1 cellular context compared by ENCODE assay signal in genomic region chr22:18023509-18024275, GRCh38.
TF ChIP-seq lines count a peak whose summit lies in the region.

No MANE protein-coding gene starts in this region.

TF ChIP-seq in H1, 55 proteins besides CTCF, POLR2A, EP300 and RAD21 (continued from another document):
- TF ChIP-seq NANOG (IDR thresholded peaks at IDR 0.05; ENCODE audit: insufficient read depth, low read depth, low read length, poor library complexity, severe bottlenecking): no peak
- TF ChIP-seq TCF12 (IDR thresholded peaks at IDR 0.05; ENCODE audit: low read depth, low read length): no peak
- no peak for TF ChIP-seq TEAD4 (IDR thresholded peaks at IDR 0.05; ENCODE audit: low read depth, low read length)
- TF ChIP-seq SIN3A (conservative IDR thresholded peaks at IDR 0.05 in 1 of 2, IDR thresholded peaks at IDR 0.05 in 1 of 2; ENCODE audit: low read depth in 1 of 2, low read length in 2 of 2): 0 out of 4 replicates have a peak, but pooled peaks of 1 of the 2 experiments have one; percentile 34
- TF ChIP-seq, protein P1, sequence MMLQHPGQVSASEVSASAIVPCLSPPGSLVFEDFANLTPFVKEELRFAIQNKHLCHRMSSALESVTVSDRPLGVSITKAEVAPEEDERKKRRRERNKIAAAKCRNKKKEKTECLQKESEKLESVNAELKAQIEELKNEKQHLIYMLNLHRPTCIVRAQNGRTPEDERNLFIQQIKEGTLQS (IDR thresholded peaks at IDR 0.05; ENCODE audit: insufficient read depth, low read depth, low read length): no peak
- no peak for TF ChIP-seq POU5F1 (IDR thresholded peaks at IDR 0.05; ENCODE audit: low read depth, low read length)
- no peak for TF ChIP-seq EZH2 (IDR thresholded peaks at IDR 0.05; ENCODE audit: low read depth, low read length, severe bottlenecking)
- no peak for TF ChIP-seq CBX8 (IDR thresholded peaks at IDR 0.05; ENCODE audit: borderline replicate concordance, low read depth, low read length)
- TF ChIP-seq FOSL1 (IDR thresholded peaks at IDR 0.05; ENCODE audit: insufficient read depth, low read depth, low read length): no peak
- no peak for TF ChIP-seq POLR2AphosphoS5 (IDR thresholded peaks at IDR 0.05; ENCODE audit: low read depth, low read length)
- peak; percentile 35; the same call in 1 of the 2 replicates for TF ChIP-seq TAF1 (IDR thresholded peaks at IDR 0.05; ENCODE audit: low read depth, low read length)
- 0 out of 2 replicates have a peak, but pooled peaks have one; percentile 16 for TF ChIP-seq PHF8 (conservative IDR thresholded peaks at IDR 0.05; ENCODE audit: low read depth, low read length)
- TF ChIP-seq SP4 (IDR thresholded peaks at IDR 0.05; ENCODE audit: low read length): no peak
- TF ChIP-seq RBBP5 (IDR thresholded peaks at IDR 0.05; ENCODE audit: borderline replicate concordance, low read depth, low read length): no peak
- peak; percentile 53 for TF ChIP-seq NRF1 (IDR thresholded peaks at IDR 0.05; ENCODE audit: low read depth, low read length)
- no peak for TF ChIP-seq ZNF274 (IDR thresholded peaks at IDR 0.05; ENCODE audit: borderline replicate concordance, extremely low read depth, low read length)
- TF ChIP-seq EGR1 (IDR thresholded peaks at IDR 0.05; ENCODE audit: borderline replicate concordance, low read depth, low read length): no peak
- TF ChIP-seq CTBP2 (IDR thresholded peaks at IDR 0.05; ENCODE audit: borderline replicate concordance, insufficient read depth, insufficient read length, low read length): no peak
- TF ChIP-seq CREB1 (IDR thresholded peaks at IDR 0.05): 0 out of 2 replicates have a peak, but pooled peaks have one; percentile 20
- no peak for TF ChIP-seq GABPA (IDR thresholded peaks at IDR 0.05; ENCODE audit: borderline replicate concordance, insufficient read depth, low read length)
- 0 out of 4 replicates have a peak, but pooled peaks of 1 of the 2 experiments have one; percentile 49 for TF ChIP-seq HDAC2 (IDR thresholded peaks at IDR 0.05; ENCODE audit: borderline replicate concordance in 1 of 2, low read depth in 2 of 2, low read length in 2 of 2)
- TF ChIP-seq GTF2F1 (IDR thresholded peaks at IDR 0.05; ENCODE audit: borderline replicate concordance, low read depth, low read length): no peak
- no peak for TF ChIP-seq SIRT6 (IDR thresholded peaks at IDR 0.05; ENCODE audit: low read length)
- TF ChIP-seq, protein P2, sequence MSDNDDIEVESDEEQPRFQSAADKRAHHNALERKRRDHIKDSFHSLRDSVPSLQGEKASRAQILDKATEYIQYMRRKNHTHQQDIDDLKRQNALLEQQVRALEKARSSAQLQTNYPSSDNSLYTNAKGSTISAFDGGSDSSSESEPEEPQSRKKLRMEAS (IDR thresholded peaks at IDR 0.05): peak; percentile 43; the same call in 1 of the 2 replicates
